ENCODE assay signal across 15 cellular contexts in genomic region chr6:67639161-67639560, GRCh38.
"Had no signal": no experiment of that assay in that cellular context is flagged by ENCODE, and none has a peak within 500 bp of the region (broad histone marks: within the 10 kb centered on the region; RNA-seq: fewer than 3 reads in every experiment).

No MANE protein-coding gene starts in this region.

- H3K9ac ChIP-seq: neural progenitor cell, parathyroid adenoma had no signal

- H3K4me3 ChIP-seq: body of pancreas, neural progenitor cell, thyroid gland, uterus had no signal

- DNase-seq: activated CD4-positive, alpha-beta T cell treated with anti-CD3 and anti-CD28 coated beads for 4 hours; activated CD8-positive, alpha-beta memory T cell treated with anti-CD3 and anti-CD28 coated beads, Interleukin-2, amount 50 U/mL, for 48 hours; activated CD8-positive, alpha-beta T cell treated with anti-CD3 and anti-CD28 coated beads for 36 hours; activated naive CD8-positive, alpha-beta T cell treated with anti-CD3 and anti-CD28 coated beads, Interleukin-2, amount 10 ng/mL, durations not matched to agents 7 days and 5 days; body of pancreas; cerebellar nuclear complex; endodermal cell; erythroblast; small intestine; T-helper 1 cell; thyroid gland; uterus; WERI-Rb-1 had no signal

- H3K4me1 ChIP-seq: body of pancreas, neural progenitor cell, parathyroid adenoma, thyroid gland, uterus had no signal

- H3K27me3 ChIP-seq: body of pancreas, neural progenitor cell, thyroid gland, uterus had no signal

- H3K27ac ChIP-seq: body of pancreas, neural progenitor cell, parathyroid adenoma, thyroid gland, uterus, WERI-Rb-1 had no signal

- H3K79me2 ChIP-seq: parathyroid adenoma had no signal

- H3K9me3 ChIP-seq: body of pancreas, thyroid gland, uterus had no signal

- H3K4me2 ChIP-seq: neural progenitor cell had no signal

- H2AFZ ChIP-seq: neural progenitor cell, parathyroid adenoma had no signal

- H3K36me3 ChIP-seq: neural progenitor cell, thyroid gland, WERI-Rb-1 had no signal
